Comparison of ENCODE assay signal across 8 cellular contexts in the genomic region with DNA sequence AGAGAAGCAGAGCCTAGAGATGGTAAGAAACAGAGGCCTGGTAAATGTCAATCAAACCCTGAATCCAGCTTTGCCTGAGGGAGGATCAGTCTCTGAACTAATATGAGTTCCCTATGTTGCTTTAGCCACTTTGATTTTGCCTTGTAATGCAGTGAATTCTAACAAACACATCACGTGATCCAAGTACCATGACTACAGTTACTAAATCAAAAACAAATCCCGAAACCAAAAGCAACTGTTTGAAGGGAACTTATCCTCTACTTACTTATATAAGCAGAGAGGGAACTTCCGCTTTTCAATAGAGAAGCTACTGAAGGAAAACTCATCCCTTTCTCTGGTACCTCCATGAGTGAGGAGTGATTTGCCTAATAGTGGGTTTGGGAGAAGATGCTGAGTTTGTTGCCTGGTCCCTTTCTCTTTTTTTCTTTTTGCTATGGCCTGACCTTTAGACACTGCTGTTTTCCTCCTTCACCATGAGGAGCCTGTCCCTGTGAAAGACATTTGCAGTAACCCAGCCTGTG. TPM values are rescaled to one million over a fixed set of nuclear protein-coding genes. Genes with fewer than 3 reads are reported as not detected.
A peak's percentile ranks its signal among the peaks of the same experiment; 100 is the strongest.
DNase-seq lines count a peak whose midpoint lies in the region; ATAC-seq, FAIRE-seq and TF ChIP-seq lines count a peak whose summit lies in the region.

No MANE protein-coding gene starts in this region.

- no CpG with 5 or more reads among the region's 3 CpGs for WGBS in mesendoderm (ENCODE audit: extremely low coverage, insufficient coverage, low lambda C conversion rate)

- no peaks in the 10 kb centered on the region for H3K79me2 ChIP-seq in mesendoderm (ENCODE audit: control insufficient read depth, insufficient read depth, low read length)

- H3K4ac ChIP-seq in mesendoderm (ENCODE audit: low read depth, low read length) = no peak overlapping the region

- no peak overlapping the region for H3K4me3 ChIP-seq in fibroblast of pulmonary artery (replicated peaks; ENCODE audit: low read depth, low read length)
- no peak overlapping the region for H3K4me3 ChIP-seq in mesendoderm (ENCODE audit: low read length)

- H3K18ac ChIP-seq in mesendoderm (ENCODE audit: low read length) = no peak overlapping the region

- no peak for TF ChIP-seq CTCF in fibroblast of pulmonary artery (IDR thresholded peaks at IDR 0.05; ENCODE audit: low read length, missing control alignments)

- no peak overlapping the region for H2BK5ac ChIP-seq in mesendoderm (ENCODE audit: low read length)

- H3K4me1 ChIP-seq in mesendoderm (ENCODE audit: control insufficient read depth, low read depth, low read length) = no peaks in the 10 kb centered on the region

- intact Hi-C loops in sciatic nerve (cut with DNase I) = loop anchor here (10.0 kb wide), 1 partner anchor 76 kb away; no protein-coding TSS in a partner anchor

- H2BK15ac ChIP-seq in mesendoderm (replicated peaks; ENCODE audit: low read depth) = no peak overlapping the region

- H3K9ac ChIP-seq in mesendoderm (ENCODE audit: low read length) = no peak overlapping the region

- no peak overlapping the region for H3K27ac ChIP-seq in mesendoderm (ENCODE audit: low read depth, low read length)

- no peak overlapping the region for H4K8ac ChIP-seq in mesendoderm (ENCODE audit: low read depth, low read length)

- no peak overlapping the region for H3K56ac ChIP-seq in mesendoderm (ENCODE audit: low read length)

- no peak overlapping the region for H3K4me2 ChIP-seq in mesendoderm (ENCODE audit: low read length)

- no peaks in the 10 kb centered on the region for H3K36me3 ChIP-seq in mesendoderm (ENCODE audit: control insufficient read depth, insufficient read depth, low read length)

- H3K23ac ChIP-seq in mesendoderm (ENCODE audit: low read length) = no peak overlapping the region

- ATAC-seq in HG02840 (IDR thresholded peaks at IDR 0.05; ENCODE audit: low FRiP score, unreplicated experiment) = peak; percentile 75
- peak; percentile 44 for ATAC-seq in SK-N-SH treated with all-trans-retinoic acid at 6 μM for 48 hours
- peak; percentile 90 for ATAC-seq in sciatic nerve

- no peak overlapping the region for H2BK120ac ChIP-seq in mesendoderm (ENCODE audit: low read depth, low read length)

- H3K79me1 ChIP-seq in mesendoderm (ENCODE audit: low read length) = no peaks in the 10 kb centered on the region

- DNase-seq in GM18507 (ENCODE audit: extremely low spot score, insufficient read length, low read depth) (peak; percentile 62), fibroblast of pulmonary artery (ENCODE audit: low read depth) (peak; percentile 39), sciatic nerve (ENCODE audit: low spot score) (no peak), mesendoderm (no peak), cerebellum (ENCODE audit: low spot score) (no peak)
- no peak for DNase-seq in effector CD8-positive, alpha-beta T cell (lab: John Stamatoyannopoulos, UW)

- no peak overlapping the region for H2AK5ac ChIP-seq in mesendoderm (ENCODE audit: low read length)

- H3K27me3 ChIP-seq in mesendoderm (ENCODE audit: insufficient read depth, low read length, poor library complexity) = no peaks in the 10 kb centered on the region

- no peak overlapping the region for H4K5ac ChIP-seq in mesendoderm (ENCODE audit: low read length)

- FAIRE-seq in GM18507 (lab: Jason Lieb, UNC) = peak; percentile 94

TF ChIP-seq in SK-N-SH treated with all-trans-retinoic acid at 6 μM for 48 hours, 23 proteins besides CTCF, POLR2A, EP300 and RAD21:
- no peak for TF ChIP-seq PPARA (CRISPR knock-in tag; IDR thresholded peaks at IDR 0.05; ENCODE audit: borderline replicate concordance)

RNA-seq across cellular contexts. Expression of gene PPTC7, which starts 7.7 kb away (rescaled TPM):
- 23.8 TPM for total RNA-seq in sciatic nerve
- polyA plus RNA-seq in mesendoderm (2013, experiment 1 of 2) = 13.6 TPM
- 13.6 TPM for polyA plus RNA-seq in mesendoderm (2013, experiment 2 of 2)
- 11.8 TPM for total RNA-seq in cerebellum

RNA-seq across cellular contexts. Expression of gene TCTN1, which starts 23.1 kb away (rescaled TPM):
- total RNA-seq in sciatic nerve (41.0 TPM), cerebellum (49.5 TPM)
- polyA plus RNA-seq in mesendoderm (2013, experiment 1 of 2) = 11.7 TPM
- polyA plus RNA-seq in mesendoderm (2013, experiment 2 of 2) = 12.2 TPM

Comparison
In these comparisons a context has a peak if more than half of its experiments do, and no peak if none do; other contexts are left out.
1. DNase-seq: peak in GM18507 (single experiment) and fibroblast of pulmonary artery (single experiment); none in sciatic nerve (single experiment), effector CD8-positive, alpha-beta T cell (single experiment), mesendoderm (single experiment) and cerebellum (single experiment).
2. Peak in every context shown above with its lines, with median percentiles within 50 percentile points of each other: ATAC-seq.